In the genomic region with DNA sequence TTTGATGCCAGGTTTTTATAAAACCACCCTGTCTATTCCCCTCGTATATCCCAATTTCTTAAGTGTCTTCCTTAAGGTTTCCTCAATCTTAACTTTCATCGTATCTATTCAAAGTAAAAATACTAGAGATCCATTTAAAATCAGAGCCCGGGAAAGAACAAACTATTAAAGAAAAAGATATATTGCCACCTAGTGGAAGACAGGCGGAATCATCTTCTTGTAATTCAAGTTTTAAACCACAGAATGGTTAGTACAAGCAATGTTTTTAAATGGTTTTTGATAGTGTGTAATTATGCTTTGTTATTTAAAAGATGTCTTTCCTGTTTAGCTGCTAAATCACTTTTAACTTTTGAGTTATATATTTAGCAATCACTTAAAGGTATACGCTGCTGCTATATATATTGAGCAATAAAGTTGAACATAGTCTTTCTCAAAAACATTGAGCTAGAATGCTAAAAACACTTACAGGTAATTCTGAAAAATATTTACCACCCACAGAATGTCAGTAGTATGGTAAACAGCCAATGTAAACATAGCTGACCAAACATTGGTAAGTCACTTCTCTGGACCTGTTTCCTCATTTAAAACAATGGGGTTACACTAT, we compare ENCODE assay signal across 9 cellular contexts. TPM values are rescaled to one million over a fixed set of nuclear protein-coding genes. Genes with fewer than 3 reads are reported as not detected.
A peak's percentile ranks its signal among the peaks of the same experiment; 100 is the strongest.
DNase-seq lines count a peak whose midpoint lies in the region; ATAC-seq, FAIRE-seq and TF ChIP-seq lines count a peak whose summit lies in the region.
"Had no signal": no experiment of that assay in that cellular context is flagged by ENCODE, and none has a peak within 500 bp of the region (broad histone marks: within the 10 kb centered on the region; RNA-seq: fewer than 3 reads in every experiment).

No MANE protein-coding gene starts in this region.

- no peak overlapping the region for H3K4me2 ChIP-seq in Loucy (ENCODE audit: low read depth, low read length, poor library complexity, severe bottlenecking)
- H3K4me2 ChIP-seq: BLaER1 had no signal

- DNase-seq in NCI-H1092 treated with DMSO at 0.1 percent for 48 hours (lab: John Stamatoyannopoulos, UW), result peak; percentile 58
- DNase-seq in NCI-H1092 (lab: John Stamatoyannopoulos, UW), result no peak
- peak; percentile 56 for DNase-seq in SW480 (ENCODE audit: low spot score)
- DNase-seq in left ventricle myocardium superior, result no peak
- DNase-seq in upper lobe of right lung, result no peak
- no peak for DNase-seq in urothelium cell line (ENCODE audit: low spot score)
- DNase-seq in stimulated activated CD8-positive, alpha-beta memory T cell treated with anti-CD3 and anti-CD28 coated beads, Interleukin-4, amount 100 ng/mL, for 48 hours, result no peak

- H4K20me1 ChIP-seq in Loucy (ENCODE audit: insufficient read depth, low read length, poor library complexity, severe bottlenecking), result no peaks in the 10 kb centered on the region
- H4K20me1 ChIP-seq: BLaER1 had no signal

- no peak for FAIRE-seq in urothelium cell line (lab: Jason Lieb, UNC)

- H3K9me2 ChIP-seq in Loucy (replicated peaks; ENCODE audit: low read depth, low read length), result no peaks in the 10 kb centered on the region

- H3K9ac ChIP-seq in Loucy (ENCODE audit: low read depth, low read length, poor library complexity, severe bottlenecking), result no peak overlapping the region
- H3K9ac ChIP-seq: BLaER1 had no signal

- H2AFZ ChIP-seq in Loucy (ENCODE audit: low read length), result no peak overlapping the region

- H3K9me3 ChIP-seq in Loucy (ENCODE audit: insufficient read depth, low read depth, low read length) (no peaks in the 10 kb centered on the region), upper lobe of right lung (no peaks in the 10 kb centered on the region)
- H3K9me3 ChIP-seq: BLaER1 had no signal

- intact Hi-C loops in left ventricle myocardium superior (cut with micrococcal nuclease), result loop anchor here (5.0 to 10.0 kb wide), 3 partner anchors 33 to 1263 kb away; no protein-coding TSS in a partner anchor
- intact Hi-C loops in upper lobe of right lung (cut with DNase I), result no loop called here

- no peaks in the 10 kb centered on the region for H3K36me3 ChIP-seq in Loucy (ENCODE audit: insufficient read depth, low read length)
- no peaks in the 10 kb centered on the region for H3K36me3 ChIP-seq in upper lobe of right lung
- H3K36me3 ChIP-seq: BLaER1 had no signal

- H3K79me2 ChIP-seq in Loucy (ENCODE audit: insufficient read depth, low read length), result no peaks in the 10 kb centered on the region

- no peaks in the 10 kb centered on the region for H3F3A ChIP-seq in Loucy (ENCODE audit: low read depth)

- ATAC-seq in left ventricle myocardium superior (peak; percentile 44), upper lobe of right lung (peak; percentile 42)

- H3K27ac ChIP-seq in upper lobe of right lung, result no peak overlapping the region
- H3K27ac ChIP-seq: BLaER1 had no signal

- TF ChIP-seq CTCF in Loucy (conservative IDR thresholded peaks at IDR 0.05; ENCODE audit: low read length) (peak; percentile 88), upper lobe of right lung (IDR thresholded peaks at IDR 0.05) (peak; percentile 85)

- H3K27me3 ChIP-seq in Loucy (ENCODE audit: insufficient read depth, low read length, poor library complexity, severe bottlenecking) (no peaks in the 10 kb centered on the region), upper lobe of right lung (peaks cover 22% of the 10 kb centered on the region)
- H3K27me3 ChIP-seq: BLaER1 had no signal

- no peak overlapping the region for H3K4me3 ChIP-seq in Loucy (ENCODE audit: low read length, poor library complexity, severe bottlenecking)
- H3K4me3 ChIP-seq in upper lobe of right lung, result no peak overlapping the region
- H3K4me3 ChIP-seq: BLaER1 had no signal

- H3K4me1 ChIP-seq in Loucy (ENCODE audit: insufficient read depth, low read length, poor library complexity, severe bottlenecking), result no peaks in the 10 kb centered on the region
- H3K4me1 ChIP-seq in upper lobe of right lung, result no peaks in the 10 kb centered on the region
- H3K4me1 ChIP-seq: BLaER1 had no signal

RNA-seq across cellular contexts. Expression of a gene that starts 18.2 kb away (rescaled TPM):
- total RNA-seq in left ventricle myocardium superior, result 1.0 TPM
- 1.7 TPM for total RNA-seq in upper lobe of right lung

RNA-seq across cellular contexts. Expression of a gene that starts 50.9 kb away (rescaled TPM):
- total RNA-seq in left ventricle myocardium superior (0.97 TPM), upper lobe of right lung (not detected)

Comparison
In these comparisons a context has a peak if more than half of its experiments do, and no peak if none do; other contexts are left out.
1. DNase-seq: peak in NCI-H1092 treated with DMSO at 0.1 percent for 48 hours (single experiment) and SW480 (single experiment); none in NCI-H1092 (single experiment), left ventricle myocardium superior (single experiment), upper lobe of right lung (single experiment), urothelium cell line (single experiment) and stimulated activated CD8-positive, alpha-beta memory T cell treated with anti-CD3 and anti-CD28 coated beads, Interleukin-4, amount 100 ng/mL, for 48 hours (single experiment).